In the genomic region with DNA sequence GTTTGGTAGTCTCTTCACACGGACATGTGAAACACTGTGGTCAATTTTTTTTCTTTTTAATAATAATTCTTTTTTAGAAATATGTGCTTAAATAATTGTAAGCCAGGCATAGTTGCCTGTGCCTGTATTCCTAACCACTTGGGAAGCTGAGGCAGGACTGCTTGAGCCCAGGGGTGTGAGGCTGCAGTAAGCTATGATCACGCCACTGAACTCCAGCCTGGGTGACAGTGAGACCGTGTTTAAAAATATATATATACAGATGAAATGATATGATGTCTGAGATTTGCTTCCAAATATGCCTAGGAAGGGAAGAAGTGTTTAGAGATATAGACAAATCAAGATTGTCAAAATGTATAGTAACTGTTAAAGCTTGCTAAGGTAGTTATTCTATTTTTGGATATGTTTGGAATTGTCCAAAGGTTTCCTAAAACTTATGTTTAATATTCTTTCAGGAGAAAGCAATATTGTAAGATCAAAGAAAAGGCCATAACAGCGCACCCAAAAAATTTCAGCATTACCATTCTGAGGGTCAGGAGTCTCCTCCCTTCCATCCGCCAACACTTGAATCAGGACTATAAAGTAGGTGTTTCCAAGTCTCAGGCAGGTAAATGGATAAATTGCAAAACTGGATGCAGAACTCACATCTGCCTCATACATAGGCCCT, we compare ENCODE assay signal across 8 cellular contexts. TPM values are rescaled to one million over a fixed set of nuclear protein-coding genes. Genes with fewer than 3 reads are reported as not detected.
A peak's percentile ranks its signal among the peaks of the same experiment; 100 is the strongest.
DNase-seq lines count a peak whose midpoint lies in the region; ATAC-seq and TF ChIP-seq lines count a peak whose summit lies in the region.

No MANE protein-coding gene starts in this region.

- intact Hi-C loops in mammary epithelial cell (cut with micrococcal nuclease) = loop anchor here (1.0 to 2.0 kb wide), 2 partner anchors 56 to 100 kb away; partner anchors contain the start of genes EIF2A, ERICH6 and SERP1

- TSS peak; percentile 92 for BruUV-seq in mammary epithelial cell (replicated peaks; lab: Mats Ljungman, UMichigan)

- no peaks in the 10 kb centered on the region for H3K27me3 Mint-ChIP-seq in mesothelial cell of epicardium (ENCODE audit: low read depth)

- no peaks in the 10 kb centered on the region for H3K9me3 Mint-ChIP-seq in mesothelial cell of epicardium

- H3K4me1 ChIP-seq in BE2C (no peaks in the 10 kb centered on the region; the same call in 1 of the 2 replicates), mammary epithelial cell (ENCODE audit: insufficient read depth, low read length) (peaks cover 37% of the 10 kb centered on the region)

- peak overlapping the region; percentile 88 for H3K4me3 ChIP-seq in BE2C (ENCODE audit: low read depth, low read length)
- peak overlapping the region; percentile 66 to 95 (median 77) for H3K4me3 ChIP-seq in mammary epithelial cell (replicated peaks in 1 of 3; ENCODE audit: insufficient read depth in 1 of 3, low read depth in 2 of 3, low read length in 3 of 3)

- TF ChIP-seq CTCF in BE2C (IDR thresholded peaks at IDR 0.05; ENCODE audit: low read depth, low read length) (no peak), mammary epithelial cell (conservative IDR thresholded peaks at IDR 0.05 in 1 of 2, IDR thresholded peaks at IDR 0.05 in 1 of 2; ENCODE audit: extremely low read depth in 1 of 2, insufficient read depth in 1 of 2, low read depth in 1 of 2, low read length in 2 of 2) (no peak), mesothelial cell of epicardium (IDR thresholded peaks at IDR 0.05; ENCODE audit: unreplicated experiment) (no peak)

- H2AFZ ChIP-seq in mammary epithelial cell (ENCODE audit: low read depth, low read length) = peak overlapping the region; percentile 74

- H3K79me2 ChIP-seq in mammary epithelial cell (ENCODE audit: insufficient read depth, low read length) = peaks cover 81% of the 10 kb centered on the region

- no peaks in the 10 kb centered on the region for H4K20me1 ChIP-seq in mammary epithelial cell (ENCODE audit: insufficient read depth, low read length)

- H3K9me3 ChIP-seq in BE2C = no peaks in the 10 kb centered on the region
- no peaks in the 10 kb centered on the region for H3K9me3 ChIP-seq in mammary epithelial cell (replicated peaks; ENCODE audit: insufficient read depth, low read length)

- in situ Hi-C loops in mammary epithelial cell (cut with MboI; ENCODE audit: low sequenced_read_pairs in 2 of 2) = no loop called here

- H3K4me3 Mint-ChIP-seq in mesothelial cell of epicardium = peak overlapping the region; percentile 93

- peaks cover 51% of the 10 kb centered on the region for H3K4me1 Mint-ChIP-seq in mesothelial cell of epicardium

- peak overlapping the region; percentile 99 for H3K27ac Mint-ChIP-seq in mesothelial cell of epicardium

- no peaks in the 10 kb centered on the region for H3K27me3 ChIP-seq in BE2C
- H3K27me3 ChIP-seq in mammary epithelial cell (ENCODE audit: insufficient read depth, low read length) = no peaks in the 10 kb centered on the region

- WGBS in mammary epithelial cell (ENCODE audit: low coverage, missing lambda C conversion rate) = 8% methylated on average over 5 of the region's 5 CpGs

- peak overlapping the region; percentile 65 for H3K9ac ChIP-seq in mammary epithelial cell (ENCODE audit: insufficient read depth, low read length)

- DNase-seq in BE2C (no peak), mammary epithelial cell (no peak), mesothelial cell of epicardium (ENCODE audit: low spot score in 2 of 2, unreplicated experiment in 2 of 2) (no peak), NCI-H187 (lab: John Stamatoyannopoulos, UW) (no peak), pons (ENCODE audit: low spot score) (no peak)
- DNase-seq in activated CD8-positive, alpha-beta memory T cell treated with anti-CD3 and anti-CD28 coated beads, Interleukin-2, amount 50 U/mL, for 48 hours = no peak

- peak overlapping the region; percentile 68 for H3K27ac ChIP-seq in mammary epithelial cell (ENCODE audit: insufficient read depth, low read depth, low read length)

- CTCF ChIA-PET in mammary epithelial cell (lab: Charles Lee; ENCODE audit: low non-redundant PET) = no interaction called here

- peak; percentile 1 for ATAC-seq in GM19463 (IDR thresholded peaks at IDR 0.05; ENCODE audit: unreplicated experiment)
- peak; percentile 1 for ATAC-seq in HG03558 (IDR thresholded peaks at IDR 0.05; ENCODE audit: extremely low read depth, unreplicated experiment)

- dilution Hi-C loops in mammary epithelial cell (cut with HindIII; ENCODE audit: low sequenced_read_pairs) = no loop called here

- H3K36me3 Mint-ChIP-seq in mesothelial cell of epicardium = no peaks in the 10 kb centered on the region

- peak overlapping the region; percentile 61 for H3K4me2 ChIP-seq in mammary epithelial cell (ENCODE audit: insufficient read depth, low read depth, low read length)

- H3K36me3 ChIP-seq in BE2C = peaks cover 6% of the 10 kb centered on the region
- H3K36me3 ChIP-seq in mammary epithelial cell (ENCODE audit: insufficient read depth, low read length) = no peaks in the 10 kb centered on the region

RNA-seq across cellular contexts. Expression of gene SELENOT, which starts 0.6 kb away (rescaled TPM):
- 78.9 TPM for polyA plus RNA-seq in BE2C (2012; ENCODE audit: insufficient read depth, insufficient read length, low read depth)
- total RNA-seq in mammary epithelial cell (100 to 1,000 TPM; 111 to 125 TPM), mesothelial cell of epicardium (43.6 to 51.0 TPM (median 49.2 TPM) in 3 replicates)
- 333 TPM for polyA plus RNA-seq in mammary epithelial cell
- polyA minus RNA-seq in mammary epithelial cell = 632 TPM

RNA-seq across cellular contexts. Expression of gene EIF2A, which starts 56.0 kb away (rescaled TPM):
- polyA plus RNA-seq in BE2C (2012; ENCODE audit: insufficient read depth, insufficient read length, low read depth) = 147 TPM
- total RNA-seq in mammary epithelial cell (100 to 1,000 TPM in 1 of 2 donors, 10 to 100 TPM in 1; 76.6 to 140 TPM), mesothelial cell of epicardium (56.8 to 60.7 TPM (median 60.6 TPM) in 3 replicates)
- polyA plus RNA-seq in mammary epithelial cell = 133 TPM
- 67.7 TPM for polyA minus RNA-seq in mammary epithelial cell

RNA-seq across cellular contexts. Expression of gene SERP1, which starts 56.3 kb away (rescaled TPM):
- polyA plus RNA-seq in BE2C (2012; ENCODE audit: insufficient read depth, insufficient read length, low read depth) = 178 TPM
- total RNA-seq in mammary epithelial cell (100 to 1,000 TPM in 1 of 2 donors, 10 to 100 TPM in 1; 95.2 to 140 TPM), mesothelial cell of epicardium (84.1 to 86.5 TPM (median 85.8 TPM) in 3 replicates)
- 50.5 TPM for polyA plus RNA-seq in mammary epithelial cell
- polyA minus RNA-seq in mammary epithelial cell = 24.3 TPM
